ENCODE assay signal across 1 cellular context in genomic region chr4:41992967-41993857, GRCh38.
TF ChIP-seq lines count a peak whose summit lies in the region.

No MANE protein-coding gene starts in this region.

TF ChIP-seq in HepG2, 621 proteins besides CTCF, POLR2A, EP300 and RAD21:
- no peak for TF ChIP-seq TAF1 (CRISPR knock-in tag; IDR thresholded peaks at IDR 0.05)
- no peak for TF ChIP-seq AKAP8 (CRISPR knock-in tag; IDR thresholded peaks at IDR 0.05)
- TF ChIP-seq MEIS2 (CRISPR knock-in tag; IDR thresholded peaks at IDR 0.05), result no peak
- TF ChIP-seq ZNF850 (CRISPR knock-in tag; conservative IDR thresholded peaks at IDR 0.05), result no peak
- no peak for TF ChIP-seq HINFP (CRISPR knock-in tag; IDR thresholded peaks at IDR 0.05; ENCODE audit: low read depth)
